In genomic region chr7:30284298-30285066, GRCh38 we compare ENCODE assay signal across 8 cellular contexts. TPM values are rescaled to one million over a fixed set of nuclear protein-coding genes. Genes with fewer than 3 reads are reported as not detected.
A peak's percentile ranks its signal among the peaks of the same experiment; 100 is the strongest.
DNase-seq lines count a peak whose midpoint lies in the region; ATAC-seq and TF ChIP-seq lines count a peak whose summit lies in the region.

Gene ZNRF2, plus strand, starts transcription at chr7:30284597. Its CDS starts 761 bp downstream, at chr7:30285358.

- peak within 1 kb of the TSS; percentile 91 for H3K27ac Mint-ChIP-seq in activated naive CD4-positive, alpha-beta T cell treated with anti-CD3 and anti-CD28 coated beads, Interleukin-2, amount 50 U/mL, for 24 hours

- no peaks in the 10 kb centered on the region for H3K27me3 ChIP-seq in testis

- H3K4me3 Mint-ChIP-seq in activated naive CD4-positive, alpha-beta T cell treated with anti-CD3 and anti-CD28 coated beads, Interleukin-2, amount 50 U/mL, for 24 hours = peak within 1 kb of the TSS; percentile 82

- H3K4me1 Mint-ChIP-seq in activated naive CD4-positive, alpha-beta T cell treated with anti-CD3 and anti-CD28 coated beads, Interleukin-2, amount 50 U/mL, for 24 hours = peaks cover 48% of the 10 kb centered on the region

- 0% methylated on average over 9 to 94 of the region's 96 CpGs for WGBS in testis, 2 donors

- H3K27me3 Mint-ChIP-seq in activated naive CD4-positive, alpha-beta T cell treated with anti-CD3 and anti-CD28 coated beads, Interleukin-2, amount 50 U/mL, for 24 hours = no peaks in the 10 kb centered on the region

- no peaks in the 10 kb centered on the region for H3K9me3 Mint-ChIP-seq in activated naive CD4-positive, alpha-beta T cell treated with anti-CD3 and anti-CD28 coated beads, Interleukin-2, amount 50 U/mL, for 24 hours

- H3K4me1 ChIP-seq in testis = no peaks in the 10 kb centered on the region

- ATAC-seq in HG02571 (IDR thresholded peaks at IDR 0.05; ENCODE audit: unreplicated experiment) (peak; percentile 84), omental fat pad (ENCODE audit: low FRiP score) (peak; percentile 97)

- peak within 1 kb of the TSS; percentile 67 for H3K9ac ChIP-seq in SK-N-MC (ENCODE audit: insufficient read length)

- H3K9me3 ChIP-seq in SK-N-MC (ENCODE audit: low read depth, low read length) (no peaks in the 10 kb centered on the region), testis (no peaks in the 10 kb centered on the region)

- peak; percentile 35 for TF ChIP-seq CTCF in NB4 (IDR thresholded peaks at IDR 0.05; ENCODE audit: low read depth, low read length)
- TF ChIP-seq CTCF in omental fat pad (IDR thresholded peaks at IDR 0.05) = no peak
- peak; percentile 20 to 38 (median 24) for TF ChIP-seq CTCF in testis (IDR thresholded peaks at IDR 0.05)

- peak; percentile 69 for TF ChIP-seq POLR2A in NB4 (IDR thresholded peaks at IDR 0.05; ENCODE audit: extremely low read depth, insufficient read length)
- TF ChIP-seq POLR2A in testis (IDR thresholded peaks at IDR 0.05) = no peak

- H3K27ac ChIP-seq in SK-N-MC = peak within 1 kb of the TSS; percentile 79; the same call in 1 of the 2 replicates
- H3K27ac ChIP-seq in testis = peak within 1 kb of the TSS; percentile 95 to 97

- H3K4me3 ChIP-seq in GM08714 (ENCODE audit: low read length) (peak within 1 kb of the TSS; percentile 76), NB4 (ENCODE audit: low read depth, low read length) (peak within 1 kb of the TSS; percentile 72), SK-N-MC (peak within 1 kb of the TSS; percentile 91), testis (peak within 1 kb of the TSS; percentile 90 to 96)

- H3K36me3 Mint-ChIP-seq in activated naive CD4-positive, alpha-beta T cell treated with anti-CD3 and anti-CD28 coated beads, Interleukin-2, amount 50 U/mL, for 24 hours = no peaks in the 10 kb centered on the region

- no peaks in the 10 kb centered on the region for H3K36me3 ChIP-seq in SK-N-MC (ENCODE audit: insufficient read depth, low read length)
- no peaks in the 10 kb centered on the region for H3K36me3 ChIP-seq in testis (ENCODE audit: low read depth, missing control alignments)

- DNase-seq in NB4 (ENCODE audit: low read depth) (peak; percentile 100), SK-N-MC (ENCODE audit: low read depth, low spot score) (no peak), glomerular endothelial cell (ENCODE audit: extremely low read depth, low read depth, low spot score) (peak; percentile 64), omental fat pad (ENCODE audit: low spot score) (peak; percentile 93), testis (peak; percentile 99)

- intact Hi-C loops in testis (cut with DNase I; ENCODE audit: low total_unique reads) = no loop called here

RNA-seq across cellular contexts. Expression of gene ZNRF2, which starts in this region (rescaled TPM):
- total RNA-seq in glomerular endothelial cell (4.1 and 6.6 TPM in 2 replicates), omental fat pad (10 to 100 TPM; 14.9 to 23.3 (median 18.6) TPM), testis (10 to 100 TPM; 53.0 to 65.0 TPM)
- polyA plus RNA-seq in testis (ENCODE audit: insufficient read depth, low read depth, low replicate concordance) = 38.4 TPM

Comparison
In these comparisons a context has a peak if more than half of its experiments do, and no peak if none do; other contexts are left out.
1. CTCF ChIP-seq: peak in NB4 (single experiment) and testis (3 of 3); none in omental fat pad (0 of 3).
2. Peak in every context shown above with its lines, with median percentiles within 50 percentile points of each other: H3K4me3 ChIP-seq.